15 cellular contexts compared by ENCODE assay signal in genomic region chr1:110626890-110627289, GRCh38. TPM values are rescaled to one million over a fixed set of nuclear protein-coding genes. Genes with fewer than 3 reads are reported as not detected.
"Had no signal": no experiment of that assay in that cellular context is flagged by ENCODE, and none has a peak within 500 bp of the region (broad histone marks: within the 10 kb centered on the region; RNA-seq: fewer than 3 reads in every experiment).

No MANE protein-coding gene starts in this region.

- H3K79me2 ChIP-seq: hepatocyte had no signal

- ATAC-seq: body of pancreas; effector memory CD8-positive, alpha-beta T cell had no signal

- H3K4me2 ChIP-seq: hepatocyte had no signal

- H3K9me3 ChIP-seq: body of pancreas had no signal

- H2AFZ ChIP-seq: hepatocyte had no signal

- H3K4me1 Mint-ChIP-seq: nephron progenitor cell had no signal

- H3K4me1 ChIP-seq: body of pancreas had no signal

- H3K4me3 ChIP-seq: body of pancreas, hepatocyte had no signal

- H3K9me3 Mint-ChIP-seq: effector memory CD8-positive, alpha-beta T cell; nephron progenitor cell; type B pancreatic cell had no signal

- H3K27ac Mint-ChIP-seq: effector memory CD8-positive, alpha-beta T cell; nephron progenitor cell; type B pancreatic cell had no signal

- H3K27ac ChIP-seq: body of pancreas, hepatocyte, VCaP had no signal

- H3K36me3 Mint-ChIP-seq: type B pancreatic cell had no signal

- H3K27me3 ChIP-seq: body of pancreas had no signal

- DNase-seq: amniotic stem cell; body of pancreas; central memory CD4-positive, alpha-beta T cell; effector memory CD8-positive, alpha-beta T cell; kidney glomerular epithelial cell; mesendoderm; nephron progenitor cell; stimulated activated CD4-positive, alpha-beta T cell treated with anti-CD3 and anti-CD28 coated beads, Interleukin-12 subunit alpha, Interleukin-12 subunit beta, amount 100 ng/mL, for 4 hours; stimulated activated naive CD4-positive, alpha-beta T cell treated with Interleukin-2 at 50 U/mL for 16 hours; T1000 had no signal

- H3K4me3 Mint-ChIP-seq: effector memory CD8-positive, alpha-beta T cell; nephron progenitor cell; type B pancreatic cell had no signal

- H3K27me3 Mint-ChIP-seq: effector memory CD8-positive, alpha-beta T cell had no signal

RNA-seq across cellular contexts. Expression of gene KCNA2, which starts 20.7 kb away (rescaled TPM):
- total RNA-seq: epithelial cell of proximal tubule, pulmonary artery endothelial cell had no signal

RNA-seq across cellular contexts. Expression of gene KCNA3, which starts 47.9 kb away (rescaled TPM):
- total RNA-seq: epithelial cell of proximal tubule, pulmonary artery endothelial cell had no signal
- polyA plus RNA-seq: hepatocyte had no signal
